ENCODE assay signal across 25 cellular contexts in genomic region chr19:397321-397720, GRCh38. TPM values are rescaled to one million over a fixed set of nuclear protein-coding genes. Genes with fewer than 3 reads are reported as not detected.
"Had no signal": no experiment of that assay in that cellular context is flagged by ENCODE, and none has a peak within 500 bp of the region (broad histone marks: within the 10 kb centered on the region; RNA-seq: fewer than 3 reads in every experiment).

No MANE protein-coding gene starts in this region.

- ATAC-seq: activated T-cell treated with anti-CD3 and anti-CD28 coated beads, Interleukin-2, amount 50 U/mL, for 4 hours; activated T-helper 17 cell treated with anti-CD3 and anti-CD28 coated beads, Interleukin-2, amount 50 U/mL, for 72 hours; gastrocnemius medialis; left ventricle myocardium superior; stimulated activated effector memory CD8-positive, alpha-beta T cell treated with anti-CD3 and anti-CD28 coated beads, Interleukin-12 subunit alpha, Interleukin-12 subunit beta, amount 100 ng/mL, for 72 hours had no signal

- FAIRE-seq: bronchial epithelial cell, small intestine had no signal

- H3K27me3 ChIP-seq: hepatocyte, uterus had no signal

- H3K27ac ChIP-seq: colonic mucosa, gastrocnemius medialis, hepatocyte, sigmoid colon, thoracic aorta, uterus had no signal

- H3K4me3 ChIP-seq: colonic mucosa, gastrocnemius medialis, hepatocyte, sigmoid colon, thoracic aorta, uterus had no signal

- H2AFZ ChIP-seq: hepatocyte had no signal

- H3K79me2 ChIP-seq: hepatocyte had no signal

- H3K36me3 ChIP-seq: colonic mucosa, gastrocnemius medialis, sigmoid colon, thoracic aorta, uterus had no signal

- H3K9me3 ChIP-seq: colonic mucosa, gastrocnemius medialis, sigmoid colon, thoracic aorta, uterus had no signal

- DNase-seq: activated CD4-positive, alpha-beta memory T cell treated with anti-CD3 and anti-CD28 coated beads for 36 hours; activated CD4-positive, alpha-beta T cell treated with anti-CD3 and anti-CD28 coated beads, Interleukin-2, amount 10 ng/mL, durations not matched to agents 24 days and 14 days; activated CD4-positive, CD25-positive, alpha-beta regulatory T cell treated with anti-CD3 and anti-CD28 coated beads, Interleukin-2, amount 50 U/mL, for 72 hours; activated T-cell treated with anti-CD3 and anti-CD28 coated beads, Interleukin-2, amount 50 U/mL, for 4 hours; anterior cingulate cortex; colonic mucosa; effector memory CD4-positive, alpha-beta T cell; erythroblast; gastrocnemius medialis; glutamatergic neuron; islet precursor cell; left ventricle myocardium superior; mammary epithelial cell; occipital lobe; sigmoid colon; small intestine; stimulated activated CD4-positive, alpha-beta T cell treated with anti-CD3 and anti-CD28 coated beads, Interleukin-4, amount 100 ng/mL, for 24 hours; trophoblast cell; uterus had no signal

- H3K4me2 ChIP-seq: hepatocyte had no signal

- H3K4me1 ChIP-seq: colonic mucosa, gastrocnemius medialis, uterus had no signal

RNA-seq across cellular contexts. Expression of gene C2CD4C, which starts 11.6 kb away (rescaled TPM):
- total RNA-seq: activated CD8-positive, alpha-beta memory T cell treated with anti-CD3 and anti-CD28 coated beads for 36 hours had no signal
